Comparison of ENCODE assay signal across 23 cellular contexts in genomic region chr10:11098628-11099027, GRCh38.
"Had no signal": no experiment of that assay in that cellular context is flagged by ENCODE, and none has a peak within 500 bp of the region (broad histone marks: within the 10 kb centered on the region; RNA-seq: fewer than 3 reads in every experiment).

No MANE protein-coding gene starts in this region.

- ATAC-seq: body of pancreas; effector memory CD8-positive, alpha-beta T cell; esophagus mucosa; naive thymus-derived CD8-positive, alpha-beta T cell; pancreas had no signal

- H3K9me3 Mint-ChIP-seq: activated CD4-positive, alpha-beta memory T cell treated with anti-CD3 and anti-CD28 coated beads for 36 hours; activated naive CD4-positive, alpha-beta T cell treated with anti-CD3 and anti-CD28 coated beads, Interleukin-2, amount 10 ng/mL, durations not matched to agents 7 days and 5 days; activated T-cell treated with anti-CD3 and anti-CD28 coated beads, Interleukin-2, amount 50 U/mL, for 72 hours; effector memory CD8-positive, alpha-beta T cell; naive thymus-derived CD8-positive, alpha-beta T cell; stimulated activated naive B cell treated with anti-CD40 and anti-IgM and Interleukin-4, amounts not matched to agents 10 μg/mL and 1 μg/mL and 100 μg/mL, for 72 hours had no signal

- H3K27me3 ChIP-seq: body of pancreas, pancreas, right lobe of liver, transverse colon had no signal

- H3K36me3 ChIP-seq: lower lobe of right lung, neutrophil, pancreas, right lobe of liver, transverse colon had no signal

- H3K36me3 Mint-ChIP-seq: activated CD4-positive, alpha-beta memory T cell treated with anti-CD3 and anti-CD28 coated beads for 36 hours; activated naive CD4-positive, alpha-beta T cell treated with anti-CD3 and anti-CD28 coated beads, Interleukin-2, amount 10 ng/mL, durations not matched to agents 7 days and 5 days; naive thymus-derived CD8-positive, alpha-beta T cell; stimulated activated naive B cell treated with anti-CD40 and anti-IgM and Interleukin-4, amounts not matched to agents 10 μg/mL and 1 μg/mL and 100 μg/mL, for 72 hours had no signal

- DNase-seq: activated CD4-positive, alpha-beta memory T cell treated with anti-CD3 and anti-CD28 coated beads for 36 hours; activated CD4-positive, alpha-beta T cell treated with anti-CD3 and anti-CD28 coated beads for 48 hours; activated effector memory CD4-positive, alpha-beta T cell treated with Interleukin-2 at 50 U/mL for 16 hours; activated naive CD4-positive, alpha-beta T cell treated with anti-CD3 and anti-CD28 coated beads, Interleukin-2, amount 10 ng/mL, durations not matched to agents 7 days and 5 days; activated T-cell treated with anti-CD3 and anti-CD28 coated beads, Interleukin-2, amount 50 U/mL, for 72 hours; amygdala; body of pancreas; effector memory CD8-positive, alpha-beta T cell; glutamatergic neuron; hypothalamus; lower lobe of right lung; naive thymus-derived CD8-positive, alpha-beta T cell; pancreas; right lobe of liver; small intestine; stimulated activated CD4-positive, alpha-beta T cell treated with anti-CD3 and anti-CD28 coated beads, Interleukin-15, amount 100 ng/mL, for 24 hours; stimulated activated naive B cell treated with anti-CD40 and anti-IgM and Interleukin-4, amounts not matched to agents 10 μg/mL and 1 μg/mL and 100 μg/mL, for 72 hours; T-helper 1 cell; T1000; transverse colon had no signal

- H3K4me3 ChIP-seq: body of pancreas, dorsolateral prefrontal cortex, lower lobe of right lung, pancreas, right lobe of liver, transverse colon had no signal

- H3K4me1 ChIP-seq: body of pancreas, pancreas, right lobe of liver had no signal

- H3K4me3 Mint-ChIP-seq: activated CD4-positive, alpha-beta memory T cell treated with anti-CD3 and anti-CD28 coated beads for 36 hours; activated naive CD4-positive, alpha-beta T cell treated with anti-CD3 and anti-CD28 coated beads, Interleukin-2, amount 10 ng/mL, durations not matched to agents 7 days and 5 days; activated T-cell treated with anti-CD3 and anti-CD28 coated beads, Interleukin-2, amount 50 U/mL, for 72 hours; effector memory CD8-positive, alpha-beta T cell; naive thymus-derived CD8-positive, alpha-beta T cell; stimulated activated naive B cell treated with anti-CD40 and anti-IgM and Interleukin-4, amounts not matched to agents 10 μg/mL and 1 μg/mL and 100 μg/mL, for 72 hours had no signal

- H3K27ac ChIP-seq: body of pancreas, lower lobe of right lung, neutrophil, pancreas, right lobe of liver, transverse colon had no signal

- H3K27ac Mint-ChIP-seq: activated CD4-positive, alpha-beta memory T cell treated with anti-CD3 and anti-CD28 coated beads for 36 hours; activated naive CD4-positive, alpha-beta T cell treated with anti-CD3 and anti-CD28 coated beads, Interleukin-2, amount 10 ng/mL, durations not matched to agents 7 days and 5 days; activated T-cell treated with anti-CD3 and anti-CD28 coated beads, Interleukin-2, amount 50 U/mL, for 72 hours; effector memory CD8-positive, alpha-beta T cell had no signal

- H3K4me1 Mint-ChIP-seq: activated naive CD4-positive, alpha-beta T cell treated with anti-CD3 and anti-CD28 coated beads, Interleukin-2, amount 10 ng/mL, durations not matched to agents 7 days and 5 days; naive thymus-derived CD8-positive, alpha-beta T cell had no signal

- H3K9me3 ChIP-seq: body of pancreas, lower lobe of right lung, neutrophil, pancreas, right lobe of liver, transverse colon had no signal
